8 cellular contexts compared by ENCODE assay signal in genomic region chr19:1605236-1606137, GRCh38. TPM values are rescaled to one million over a fixed set of nuclear protein-coding genes. Genes with fewer than 3 reads are reported as not detected.
A peak's percentile ranks its signal among the peaks of the same experiment; 100 is the strongest.
DNase-seq lines count a peak whose midpoint lies in the region; TF ChIP-seq lines count a peak whose summit lies in the region.

Gene UQCR11 (minus strand): TSS chr19:1605462. CDS start chr19:1605409, 53 bp downstream.

- no peaks in the 10 kb centered on the region for H3K9me3 ChIP-seq in effector memory CD4-positive, alpha-beta T cell (ENCODE audit: control insufficient read depth, low read length)

- peak within 1 kb of the TSS; percentile 90 for H3K27ac ChIP-seq in effector memory CD4-positive, alpha-beta T cell (ENCODE audit: insufficient read depth, low read length, poor library complexity, severe bottlenecking)

- peak; percentile 22 for TF ChIP-seq CTCF in GM20000 (IDR thresholded peaks at IDR 0.05; ENCODE audit: extremely low read depth, missing control alignments)

- CTCF ChIA-PET in activated CD8-positive, alpha-beta memory T cell treated with anti-CD3 and anti-CD28 coated beads for 36 hours (lab: Charles Lee): interaction anchor here (0.7 to 5.2 kb wide), 10 partner anchors 13 to 560 kb away, joined by 3 to 28 read pairs (median 3); partner anchors contain the start of gene MBD3

- no peaks in the 10 kb centered on the region for H3K36me3 ChIP-seq in effector memory CD4-positive, alpha-beta T cell (ENCODE audit: control insufficient read depth, insufficient read depth, low read length)

- POLR2A ChIA-PET in activated CD8-positive, alpha-beta memory T cell treated with anti-CD3 and anti-CD28 coated beads for 36 hours (lab: Charles Lee): interaction anchor here (0.6 to 2.2 kb wide), 4 partner anchors 13 to 166 kb away, joined by 3 to 18 read pairs (median 8); partner anchors contain the start of genes MBD3 and TCF3

- DNase-seq in COLO829 (ENCODE audit: low spot score) (peak; percentile 98), GM20000 (ENCODE audit: low spot score) (peak; percentile 99), HT1080 (ENCODE audit: low read depth) (peak; percentile 93), NOMO-1 (lab: John Stamatoyannopoulos, UW; ENCODE audit: unreplicated experiment in 2 of 2) (peak; percentile 94 to 95), medulla oblongata (ENCODE audit: extremely low spot score) (peak; percentile 98)
- peak; percentile 84 to 90 (median 86) for DNase-seq in effector memory CD4-positive, alpha-beta T cell
- peak; percentile 87 for DNase-seq in stimulated activated CD8-positive, alpha-beta memory T cell treated with anti-CD3 and anti-CD28 coated beads, Interleukin-12 subunit alpha, Interleukin-12 subunit beta, amount 100 ng/mL, for 1 hour (ENCODE audit: low read depth)

- H3K27me3 ChIP-seq in effector memory CD4-positive, alpha-beta T cell (replicated peaks; ENCODE audit: control insufficient read depth, insufficient read depth, low read length, poor library complexity, severe bottlenecking): no peaks in the 10 kb centered on the region

- H3K4me1 ChIP-seq in effector memory CD4-positive, alpha-beta T cell (ENCODE audit: control insufficient read depth, insufficient read depth, low read length, poor library complexity, severe bottlenecking): peaks cover 41% of the 10 kb centered on the region

- H3K4me3 ChIP-seq in effector memory CD4-positive, alpha-beta T cell (ENCODE audit: insufficient read depth, low read depth, low read length, poor library complexity, severe bottlenecking): peak within 1 kb of the TSS; percentile 93

RNA-seq across cellular contexts. Expression of gene UQCR11, which starts in this region (rescaled TPM):
- 123 and 127 TPM in 2 replicates for total RNA-seq in HT1080 (2014; rRNA removed; shearing (Covaris generic))
- polyA plus RNA-seq in HT1080 (2015; cell fraction: cytosol; rRNA removed): 63.7 and 117 TPM in 2 replicates
- 30.4 and 36.1 TPM in 2 replicates for polyA plus RNA-seq in HT1080 (2015; cell fraction: nucleus; rRNA removed)
- total RNA-seq in activated CD8-positive, alpha-beta memory T cell treated with anti-CD3 and anti-CD28 coated beads for 36 hours: 100 to 1,000 TPM; 254 to 264 TPM

Comparison
In these comparisons a context has a peak if more than half of its experiments do, and no peak if none do; other contexts are left out.
1. Peak in every context shown above with its lines: DNase-seq, H3K4me3 ChIP-seq and H3K27ac ChIP-seq.